In the genomic region with DNA sequence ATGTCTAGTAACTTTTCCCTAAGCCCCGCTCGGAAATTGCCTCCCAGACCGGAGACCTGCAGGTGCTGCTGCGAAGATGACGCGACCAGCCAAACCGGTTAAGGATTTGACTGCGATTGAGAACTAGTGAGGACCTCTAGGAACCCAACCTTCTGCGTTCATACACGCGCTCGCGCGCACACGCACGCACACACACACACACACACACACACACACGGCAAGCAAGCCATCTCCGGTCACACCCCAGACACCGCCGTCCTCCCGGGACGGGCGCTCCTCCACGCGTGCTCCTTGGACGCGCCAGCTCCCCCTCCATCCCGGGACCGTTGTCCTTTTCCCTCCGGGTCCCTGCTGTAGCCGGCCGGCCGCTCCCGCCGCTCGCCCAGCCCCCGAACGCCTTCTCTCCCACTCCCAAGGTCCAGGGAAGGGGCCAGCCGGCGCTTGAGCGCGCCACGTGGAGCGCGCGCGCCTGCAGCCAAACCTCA, we compare ENCODE assay signal across 1 cellular context.
TF ChIP-seq lines count a peak whose summit lies in the region.

No MANE protein-coding gene starts in this region.

TF ChIP-seq in HEK293, 187 proteins besides CTCF, POLR2A, EP300 and RAD21 (continued from another document):
- TF ChIP-seq, protein P1, sequence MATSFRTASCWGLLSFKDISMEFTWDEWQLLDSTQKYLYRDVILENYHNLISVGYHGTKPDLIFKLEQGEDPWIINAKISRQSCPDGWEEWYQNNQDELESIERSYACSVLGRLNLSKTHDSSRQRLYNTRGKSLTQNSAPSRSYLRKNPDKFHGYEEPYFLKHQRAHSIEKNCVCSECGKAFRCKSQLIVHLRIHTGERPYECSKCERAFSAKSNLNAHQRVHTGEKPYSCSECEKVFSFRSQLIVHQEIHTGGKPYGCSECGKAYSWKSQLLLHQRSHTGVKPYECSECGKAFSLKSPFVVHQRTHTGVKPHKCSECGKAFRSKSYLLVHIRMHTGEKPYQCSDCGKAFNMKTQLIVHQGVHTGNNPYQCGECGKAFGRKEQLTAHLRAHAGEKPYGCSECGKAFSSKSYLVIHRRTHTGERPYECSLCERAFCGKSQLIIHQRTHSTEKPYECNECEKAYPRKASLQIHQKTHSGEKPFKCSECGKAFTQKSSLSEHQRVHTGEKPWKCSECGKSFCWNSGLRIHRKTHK (tag by site-specific recombination; IDR thresholded peaks at IDR 0.05) = no peak
- TF ChIP-seq ZNF704 (tag by site-specific recombination; IDR thresholded peaks at IDR 0.05) = no peak
- peak; percentile 44; the same call in 1 of the 2 replicates for TF ChIP-seq ZNF660 (tag by site-specific recombination; IDR thresholded peaks at IDR 0.05)
- no peak for TF ChIP-seq ZNF302 (tag by site-specific recombination; IDR thresholded peaks at IDR 0.05; ENCODE audit: low read depth)
- TF ChIP-seq, protein P2, sequence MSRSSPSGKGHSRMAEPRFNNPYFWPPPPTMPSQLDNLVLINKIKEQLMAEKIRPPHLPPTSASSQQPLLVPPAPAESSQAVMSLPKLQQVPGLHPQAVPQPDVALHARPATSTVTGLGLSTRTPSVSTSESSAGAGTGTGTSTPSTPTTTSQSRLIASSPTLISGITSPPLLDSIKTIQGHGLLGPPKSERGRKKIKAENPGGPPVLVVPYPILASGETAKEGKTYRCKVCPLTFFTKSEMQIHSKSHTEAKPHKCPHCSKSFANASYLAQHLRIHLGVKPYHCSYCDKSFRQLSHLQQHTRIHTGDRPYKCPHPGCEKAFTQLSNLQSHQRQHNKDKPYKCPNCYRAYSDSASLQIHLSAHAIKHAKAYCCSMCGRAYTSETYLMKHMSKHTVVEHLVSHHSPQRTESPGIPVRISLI (tag by site-specific recombination; IDR thresholded peaks at IDR 0.05) = no peak
- no peak for TF ChIP-seq ZFP41 (tag by site-specific recombination; IDR thresholded peaks at IDR 0.05; ENCODE audit: borderline replicate concordance)
- TF ChIP-seq ZNF555 (tag by site-specific recombination; conservative IDR thresholded peaks at IDR 0.05) = no peak
- TF ChIP-seq ZNF580 (tag by site-specific recombination; IDR thresholded peaks at IDR 0.05) = 0 out of 2 replicates have a peak, but pooled peaks have one; percentile 26
- TF ChIP-seq KLF1 (tag by site-specific recombination; IDR thresholded peaks at IDR 0.05) = no peak
- no peak for TF ChIP-seq ZSCAN18 (tag by site-specific recombination; IDR thresholded peaks at IDR 0.05)
- no peak for TF ChIP-seq HOXA7 (CRISPR knock-in tag; IDR thresholded peaks at IDR 0.05; ENCODE audit: borderline replicate concordance)
- TF ChIP-seq ZNF133 (tag by site-specific recombination; IDR thresholded peaks at IDR 0.05) = no peak
- no peak for TF ChIP-seq ZNF473 (tag by site-specific recombination; IDR thresholded peaks at IDR 0.05)
- TF ChIP-seq ZBTB8A (tag by site-specific recombination; IDR thresholded peaks at IDR 0.05) = no peak
